Comparison of ENCODE assay signal across 25 cellular contexts in genomic region chr19:51009061-51009891, GRCh38. TPM values are rescaled to one million over a fixed set of nuclear protein-coding genes. Genes with fewer than 3 reads are reported as not detected.
"Had no signal": no experiment of that assay in that cellular context is flagged by ENCODE, and none has a peak within 500 bp of the region (broad histone marks: within the 10 kb centered on the region; RNA-seq: fewer than 3 reads in every experiment).

No MANE protein-coding gene starts in this region.

- H3K9me3 ChIP-seq: left lung, spleen, upper lobe of right lung had no signal

- H3K4me1 ChIP-seq: left lung, spleen, upper lobe of right lung had no signal

- ATAC-seq: left lung; naive thymus-derived CD8-positive, alpha-beta T cell; stimulated activated naive CD8-positive, alpha-beta T cell treated with anti-CD3 and anti-CD28 coated beads, Interleukin-15, Interleukin-2, amounts not matched to agents 100 U/mL and 50 U/mL, for 24 hours; T-helper 17 cell; upper lobe of right lung had no signal

- H3K27ac ChIP-seq: coronary artery, left lung, spleen, upper lobe of right lung had no signal

- H3K36me3 ChIP-seq: left lung, spleen, upper lobe of right lung had no signal

- H3K4me1 Mint-ChIP-seq: activated B cell treated with CpG ODN at 0.5 μM for 24 hours; endodermal cell; mesothelial cell of epicardium; naive thymus-derived CD8-positive, alpha-beta T cell had no signal

- H3K4me3 Mint-ChIP-seq: activated B cell treated with CpG ODN at 0.5 μM for 24 hours; activated naive CD4-positive, alpha-beta T cell treated with anti-CD3 and anti-CD28 coated beads for 36 hours; activated naive CD8-positive, alpha-beta T cell treated with anti-CD3 and anti-CD28 coated beads, Interleukin-2, amount 10 ng/mL, durations not matched to agents 7 days and 5 days; endodermal cell; mesothelial cell of epicardium; naive thymus-derived CD8-positive, alpha-beta T cell; T-helper 17 cell had no signal

- H3K27ac Mint-ChIP-seq: activated B cell treated with CpG ODN at 0.5 μM for 24 hours; activated naive CD4-positive, alpha-beta T cell treated with anti-CD3 and anti-CD28 coated beads for 36 hours; activated naive CD8-positive, alpha-beta T cell treated with anti-CD3 and anti-CD28 coated beads, Interleukin-2, amount 10 ng/mL, durations not matched to agents 7 days and 5 days; endodermal cell; mesothelial cell of epicardium; T-helper 17 cell had no signal

- H3K4me3 ChIP-seq: coronary artery, left lung, lung, spleen, upper lobe of right lung had no signal

- H3K36me3 Mint-ChIP-seq: activated naive CD8-positive, alpha-beta T cell treated with anti-CD3 and anti-CD28 coated beads, Interleukin-2, amount 10 ng/mL, durations not matched to agents 7 days and 5 days; mesothelial cell of epicardium; naive thymus-derived CD8-positive, alpha-beta T cell had no signal

- DNase-seq: activated B cell treated with CpG ODN at 0.5 μM for 24 hours; activated CD4-positive, alpha-beta T cell treated with anti-CD3 and anti-CD28 coated beads for 4 hours; activated CD4-positive, alpha-beta T cell treated with anti-CD3 and anti-CD28 coated beads, Interleukin-2, amount 50 U/mL, for 48 hours; activated effector memory CD4-positive, alpha-beta T cell treated with Interleukin-2 at 50 U/mL for 16 hours; activated naive CD4-positive, alpha-beta T cell treated with anti-CD3 and anti-CD28 coated beads for 36 hours; activated naive CD8-positive, alpha-beta T cell treated with anti-CD3 and anti-CD28 coated beads, Interleukin-2, amount 10 ng/mL, durations not matched to agents 7 days and 5 days; activated T-cell treated with anti-CD3 and anti-CD28 coated beads, Interleukin-2, amount 50 U/mL, for 48 hours; amniotic stem cell; cerebellar nuclear complex; endodermal cell; foreskin melanocyte; left lung; spleen; stimulated activated CD4-positive, alpha-beta T cell treated with anti-CD3 and anti-CD28 coated beads, Interleukin-4, amount 100 ng/mL, for 1 hour; stimulated activated naive CD8-positive, alpha-beta T cell treated with anti-CD3 and anti-CD28 coated beads, Interleukin-15, Interleukin-2, amounts not matched to agents 100 U/mL and 50 U/mL, for 24 hours; SW 1271; T-helper 17 cell; upper lobe of right lung had no signal

- H3K9me3 Mint-ChIP-seq: activated B cell treated with CpG ODN at 0.5 μM for 24 hours; activated naive CD4-positive, alpha-beta T cell treated with anti-CD3 and anti-CD28 coated beads for 36 hours; activated naive CD8-positive, alpha-beta T cell treated with anti-CD3 and anti-CD28 coated beads, Interleukin-2, amount 10 ng/mL, durations not matched to agents 7 days and 5 days; endodermal cell; mesothelial cell of epicardium; naive thymus-derived CD8-positive, alpha-beta T cell had no signal

RNA-seq across cellular contexts. Expression of gene KLK8, which starts 7.9 kb away (rescaled TPM):
- total RNA-seq: activated B cell treated with CpG ODN at 0.5 μM for 24 hours; activated naive CD4-positive, alpha-beta T cell treated with anti-CD3 and anti-CD28 coated beads for 36 hours; activated naive CD8-positive, alpha-beta T cell treated with anti-CD3 and anti-CD28 coated beads, Interleukin-2, amount 10 ng/mL, durations not matched to agents 7 days and 5 days; left lung; lung; naive thymus-derived CD8-positive, alpha-beta T cell; spleen; subcutaneous adipose tissue; T-helper 17 cell; upper lobe of right lung had no signal
- polyA plus RNA-seq: naive thymus-derived CD8-positive, alpha-beta T cell had no signal

RNA-seq across cellular contexts. Expression of gene KLK10, which starts 10.2 kb away (rescaled TPM):
- total RNA-seq: activated B cell treated with CpG ODN at 0.5 μM for 24 hours; activated naive CD4-positive, alpha-beta T cell treated with anti-CD3 and anti-CD28 coated beads for 36 hours; activated naive CD8-positive, alpha-beta T cell treated with anti-CD3 and anti-CD28 coated beads, Interleukin-2, amount 10 ng/mL, durations not matched to agents 7 days and 5 days; naive thymus-derived CD8-positive, alpha-beta T cell; spleen; T-helper 17 cell had no signal
- polyA plus RNA-seq: naive thymus-derived CD8-positive, alpha-beta T cell had no signal

RNA-seq across cellular contexts. Expression of gene KLK11, which starts 17.1 kb away (rescaled TPM):
- total RNA-seq: activated B cell treated with CpG ODN at 0.5 μM for 24 hours; activated naive CD4-positive, alpha-beta T cell treated with anti-CD3 and anti-CD28 coated beads for 36 hours; activated naive CD8-positive, alpha-beta T cell treated with anti-CD3 and anti-CD28 coated beads, Interleukin-2, amount 10 ng/mL, durations not matched to agents 7 days and 5 days; kidney epithelial cell; mesothelial cell of epicardium; naive thymus-derived CD8-positive, alpha-beta T cell; spleen; subcutaneous adipose tissue; T-helper 17 cell had no signal
- polyA plus RNA-seq: naive thymus-derived CD8-positive, alpha-beta T cell had no signal

RNA-seq across cellular contexts. Expression of gene KLK12, which starts 25.5 kb away (rescaled TPM):
- total RNA-seq: activated B cell treated with CpG ODN at 0.5 μM for 24 hours; activated naive CD4-positive, alpha-beta T cell treated with anti-CD3 and anti-CD28 coated beads for 36 hours; activated naive CD8-positive, alpha-beta T cell treated with anti-CD3 and anti-CD28 coated beads, Interleukin-2, amount 10 ng/mL, durations not matched to agents 7 days and 5 days; bronchial epithelial cell; endodermal cell; kidney epithelial cell; mesothelial cell of epicardium; naive thymus-derived CD8-positive, alpha-beta T cell; spleen; subcutaneous adipose tissue; T-helper 17 cell; upper lobe of right lung had no signal
- polyA plus RNA-seq: naive thymus-derived CD8-positive, alpha-beta T cell had no signal

RNA-seq across cellular contexts. Expression of gene KLK7, which starts 25.6 kb away (rescaled TPM):
- total RNA-seq: activated B cell treated with CpG ODN at 0.5 μM for 24 hours; activated naive CD4-positive, alpha-beta T cell treated with anti-CD3 and anti-CD28 coated beads for 36 hours; activated naive CD8-positive, alpha-beta T cell treated with anti-CD3 and anti-CD28 coated beads, Interleukin-2, amount 10 ng/mL, durations not matched to agents 7 days and 5 days; endodermal cell; naive thymus-derived CD8-positive, alpha-beta T cell; T-helper 17 cell had no signal
- polyA plus RNA-seq: naive thymus-derived CD8-positive, alpha-beta T cell had no signal
